Comparison of ENCODE assay signal across 11 cellular contexts in genomic region chr2:240023792-240024191, GRCh38. TPM values are rescaled to one million over a fixed set of nuclear protein-coding genes. Genes with fewer than 3 reads are reported as not detected.
DNase-seq lines count a peak whose midpoint lies in the region; ATAC-seq and TF ChIP-seq lines count a peak whose summit lies in the region.
"Had no signal": no experiment of that assay in that cellular context is flagged by ENCODE, and none has a peak within 500 bp of the region (broad histone marks: within the 10 kb centered on the region; RNA-seq: fewer than 3 reads in every experiment).

No MANE protein-coding gene starts in this region.

- ATAC-seq in left cardiac atrium (no peak), activated B cell treated with CpG ODN at 0.5 μM for 24 hours (ENCODE audit: low read depth) (no peak), upper lobe of right lung (no peak), GM18505 (IDR thresholded peaks at IDR 0.05; ENCODE audit: unreplicated experiment) (no peak)

- H3K4me3 ChIP-seq in cardiac muscle cell: peak overlapping the region; percentile 64
- H3K4me3 ChIP-seq in iPS-18a (ENCODE audit: low read length): peak overlapping the region; percentile 78
- peak overlapping the region; percentile 99 for H3K4me3 ChIP-seq in upper lobe of right lung

- peaks cover 7% of the 10 kb centered on the region for H3K4me1 ChIP-seq in cardiac muscle cell (ENCODE audit: low read depth)
- H3K4me1 ChIP-seq in iPS-18a (ENCODE audit: control insufficient read depth, low read depth, low read length): no peaks in the 10 kb centered on the region
- peaks cover 15% of the 10 kb centered on the region for H3K4me1 ChIP-seq in upper lobe of right lung

- H3K36me3 Mint-ChIP-seq in activated B cell treated with CpG ODN at 0.5 μM for 24 hours (ENCODE audit: low read depth): peaks cover 27% of the 10 kb centered on the region

- no peak for TF ChIP-seq POLR2A in GM18505 (IDR thresholded peaks at IDR 0.05; ENCODE audit: borderline replicate concordance, extremely low read depth, insufficient read depth, insufficient read length)

- no peak for DNase-seq in cardiac muscle cell (ENCODE audit: low read depth in 1 of 2, low spot score in 1 of 2)
- no peak for DNase-seq in left cardiac atrium
- DNase-seq in activated B cell treated with CpG ODN at 0.5 μM for 24 hours: no peak
- DNase-seq in upper lobe of right lung: no peak
- DNase-seq in occipital lobe (lab: John Stamatoyannopoulos, UW): no peak
- no peak for DNase-seq in NCI-H748 (lab: John Stamatoyannopoulos, UW; ENCODE audit: unreplicated experiment)
- DNase-seq: kidney; stimulated activated CD4-positive, alpha-beta T cell treated with anti-CD3 and anti-CD28 coated beads, Interleukin-4, amount 100 ng/mL, for 24 hours had no signal

- intact Hi-C loops in left cardiac atrium (cut with DNase I) (no loop called here), activated B cell treated with CpG ODN at 0.5 μM for 24 hours (cut with micrococcal nuclease) (loop anchor here (10.0 kb wide), 1 partner anchor 1861 kb away; no protein-coding TSS in a partner anchor), upper lobe of right lung (cut with DNase I) (no loop called here)

- no peak overlapping the region for H3K9ac ChIP-seq in iPS-18a (ENCODE audit: low read length)

- H3K4me1 Mint-ChIP-seq in activated B cell treated with CpG ODN at 0.5 μM for 24 hours: peaks cover 16% of the 10 kb centered on the region

- peaks cover 16% of the 10 kb centered on the region for H3K36me3 ChIP-seq in cardiac muscle cell
- peaks cover 19% of the 10 kb centered on the region for H3K36me3 ChIP-seq in iPS-18a (ENCODE audit: control insufficient read depth, low read depth, low read length)
- peaks cover 22% of the 10 kb centered on the region for H3K36me3 ChIP-seq in upper lobe of right lung

- H3K27ac Mint-ChIP-seq in activated B cell treated with CpG ODN at 0.5 μM for 24 hours: no peak overlapping the region

- H3K27ac ChIP-seq in cardiac muscle cell (no peak overlapping the region), iPS-18a (ENCODE audit: low read length) (no peak overlapping the region), upper lobe of right lung (no peak overlapping the region)

- H3K27me3 Mint-ChIP-seq in activated B cell treated with CpG ODN at 0.5 μM for 24 hours: no peaks in the 10 kb centered on the region

- CTCF ChIA-PET in activated B cell treated with CpG ODN at 0.5 μM for 24 hours (lab: Charles Lee): no interaction called here

- H3K27me3 ChIP-seq in cardiac muscle cell: no peaks in the 10 kb centered on the region
- H3K27me3 ChIP-seq in iPS-18a (ENCODE audit: control insufficient read depth, insufficient read depth, low read length): no peaks in the 10 kb centered on the region
- no peaks in the 10 kb centered on the region for H3K27me3 ChIP-seq in upper lobe of right lung

- H3K4me3 Mint-ChIP-seq in activated B cell treated with CpG ODN at 0.5 μM for 24 hours: peak overlapping the region; percentile 93

- TF ChIP-seq CTCF in cardiac muscle cell (IDR thresholded peaks at IDR 0.05; ENCODE audit: low read depth, low read length): no peak
- TF ChIP-seq CTCF in activated B cell treated with CpG ODN at 0.5 μM for 24 hours (IDR thresholded peaks at IDR 0.05): no peak
- TF ChIP-seq CTCF in upper lobe of right lung (IDR thresholded peaks at IDR 0.05): no peak

- H3K9me3 ChIP-seq in cardiac muscle cell (ENCODE audit: low read depth) (no peaks in the 10 kb centered on the region), iPS-18a (ENCODE audit: control insufficient read depth, low read depth, low read length) (no peaks in the 10 kb centered on the region), upper lobe of right lung (no peaks in the 10 kb centered on the region)

- no peaks in the 10 kb centered on the region for H3K9me3 Mint-ChIP-seq in activated B cell treated with CpG ODN at 0.5 μM for 24 hours

- POLR2A ChIA-PET in activated B cell treated with CpG ODN at 0.5 μM for 24 hours (lab: Charles Lee): no interaction called here

RNA-seq across cellular contexts. Expression of gene NDUFA10, which starts 1.4 kb away (rescaled TPM):
- total RNA-seq in cardiac muscle cell (279 and 413 TPM in 2 replicates), left cardiac atrium (100 to 1,000 TPM; 242 to 257 TPM), activated B cell treated with CpG ODN at 0.5 μM for 24 hours (106 and 110 TPM in 2 replicates), upper lobe of right lung (82.4 TPM), occipital lobe (72.4 TPM)
- polyA plus RNA-seq in cardiac muscle cell: 295 and 304 TPM in 2 replicates

RNA-seq across cellular contexts. Expression of gene OR6B2, which starts 6.4 kb away (rescaled TPM):
- not detected in 2 replicates for total RNA-seq in cardiac muscle cell
- not detected in 2 replicates for polyA plus RNA-seq in cardiac muscle cell
- not detected for total RNA-seq in left cardiac atrium
- not detected in 2 replicates for total RNA-seq in activated B cell treated with CpG ODN at 0.5 μM for 24 hours
- not detected for total RNA-seq in upper lobe of right lung
- total RNA-seq in occipital lobe: not detected
- total RNA-seq: HT-29, kidney had no signal

RNA-seq across cellular contexts. Expression of gene OR6B3, which starts 29.5 kb away (rescaled TPM):
- total RNA-seq in cardiac muscle cell: not detected in 2 replicates
- polyA plus RNA-seq in cardiac muscle cell: not detected in 2 replicates
- total RNA-seq in left cardiac atrium: not detected
- not detected in 2 replicates for total RNA-seq in activated B cell treated with CpG ODN at 0.5 μM for 24 hours
- not detected for total RNA-seq in upper lobe of right lung
- not detected for total RNA-seq in occipital lobe
- total RNA-seq: HT-29, kidney had no signal
